ENCODE assay signal across 8 cellular contexts in genomic region chr7:18570890-18571478, GRCh38.
A peak's percentile ranks its signal among the peaks of the same experiment; 100 is the strongest.
DNase-seq lines count a peak whose midpoint lies in the region; ATAC-seq, FAIRE-seq and TF ChIP-seq lines count a peak whose summit lies in the region.
"Had no signal": no experiment of that assay in that cellular context is flagged by ENCODE, and none has a peak within 500 bp of the region (broad histone marks: within the 10 kb centered on the region; RNA-seq: fewer than 3 reads in every experiment).

No MANE protein-coding gene starts in this region.

- DNase-seq in GM12892 (ENCODE audit: insufficient read length) (no peak), NCI-H2171 treated with DMSO at 0.1 percent for 48 hours (lab: John Stamatoyannopoulos, UW) (peak; percentile 32), coronary artery (ENCODE audit: low spot score) (no peak), neural crest cell (ENCODE audit: low read depth, low spot score) (no peak)
- no peak for DNase-seq in activated CD8-positive, alpha-beta T cell treated with anti-CD3 and anti-CD28 coated beads for 36 hours
- no peak for DNase-seq in stimulated activated CD4-positive, alpha-beta T cell treated with anti-CD3 and anti-CD28 coated beads, Interleukin-15, amount 100 ng/mL, for 24 hours
- DNase-seq in activated T-cell treated with anti-CD3 and anti-CD28 coated beads, Interleukin-2, amount 50 U/mL, for 4 hours = no peak

- no peaks in the 10 kb centered on the region for H3K27me3 Mint-ChIP-seq in neural crest cell (ENCODE audit: low read depth)
- H3K27me3 Mint-ChIP-seq in activated CD8-positive, alpha-beta T cell treated with anti-CD3 and anti-CD28 coated beads for 36 hours = no peaks in the 10 kb centered on the region
- H3K27me3 Mint-ChIP-seq in activated T-cell treated with anti-CD3 and anti-CD28 coated beads, Interleukin-2, amount 50 U/mL, for 4 hours (ENCODE audit: low read depth) = no peaks in the 10 kb centered on the region

- H3K27ac Mint-ChIP-seq in neural crest cell (ENCODE audit: unreplicated experiment) = no peak overlapping the region
- no peak overlapping the region for H3K27ac Mint-ChIP-seq in activated CD8-positive, alpha-beta T cell treated with anti-CD3 and anti-CD28 coated beads for 36 hours

- peak; percentile 73 for FAIRE-seq in GM12892 (lab: Jason Lieb, UNC)

- TF ChIP-seq CTCF in coronary artery (IDR thresholded peaks at IDR 0.05) (no peak), neural crest cell (conservative IDR thresholded peaks at IDR 0.05) (peak; percentile 56)
- TF ChIP-seq CTCF in activated CD8-positive, alpha-beta T cell treated with anti-CD3 and anti-CD28 coated beads for 36 hours (IDR thresholded peaks at IDR 0.05) = no peak

- H3K4me3 ChIP-seq in coronary artery = peak overlapping the region; percentile 56
- H3K4me3 ChIP-seq: SJSA1 had no signal

- ATAC-seq in activated CD8-positive, alpha-beta T cell treated with anti-CD3 and anti-CD28 coated beads for 36 hours = no peak
- no peak for ATAC-seq in activated T-cell treated with anti-CD3 and anti-CD28 coated beads, Interleukin-2, amount 50 U/mL, for 4 hours

- no peaks in the 10 kb centered on the region for H3K4me1 Mint-ChIP-seq in neural crest cell
- H3K4me1 Mint-ChIP-seq in activated CD8-positive, alpha-beta T cell treated with anti-CD3 and anti-CD28 coated beads for 36 hours (ENCODE audit: low read depth) = no peaks in the 10 kb centered on the region
- peaks cover under 1% of the 10 kb centered on the region for H3K4me1 Mint-ChIP-seq in activated T-cell treated with anti-CD3 and anti-CD28 coated beads, Interleukin-2, amount 50 U/mL, for 4 hours (ENCODE audit: low read depth)

- H3K9me3 Mint-ChIP-seq in neural crest cell = no peaks in the 10 kb centered on the region
- H3K9me3 Mint-ChIP-seq in activated CD8-positive, alpha-beta T cell treated with anti-CD3 and anti-CD28 coated beads for 36 hours = no peaks in the 10 kb centered on the region
- no peaks in the 10 kb centered on the region for H3K9me3 Mint-ChIP-seq in activated T-cell treated with anti-CD3 and anti-CD28 coated beads, Interleukin-2, amount 50 U/mL, for 4 hours

- CTCF ChIA-PET in activated CD8-positive, alpha-beta T cell treated with anti-CD3 and anti-CD28 coated beads for 36 hours (lab: Charles Lee) = interaction anchor here (0.8 to 1.1 kb wide), 2 partner anchors 25 to 218 kb away, joined by 3 to 6 read pairs; no protein-coding TSS in a partner anchor

- no peak overlapping the region for H3K4me3 Mint-ChIP-seq in neural crest cell
- no peak overlapping the region for H3K4me3 Mint-ChIP-seq in activated CD8-positive, alpha-beta T cell treated with anti-CD3 and anti-CD28 coated beads for 36 hours
- H3K4me3 Mint-ChIP-seq in activated T-cell treated with anti-CD3 and anti-CD28 coated beads, Interleukin-2, amount 50 U/mL, for 4 hours = no peak overlapping the region

- TF ChIP-seq POLR2A in GM12892 (IDR thresholded peaks at IDR 0.05; ENCODE audit: low read depth, low read length) = no peak

- intact Hi-C loops in activated CD8-positive, alpha-beta T cell treated with anti-CD3 and anti-CD28 coated beads for 36 hours (cut with micrococcal nuclease) = loop anchor here (10.0 kb wide), 1 partner anchor 216 kb away; no protein-coding TSS in a partner anchor

- POLR2A ChIA-PET in activated CD8-positive, alpha-beta T cell treated with anti-CD3 and anti-CD28 coated beads for 36 hours (lab: Charles Lee) = no interaction called here

- H3K27ac ChIP-seq in coronary artery = no peak overlapping the region
- H3K27ac ChIP-seq: SJSA1 had no signal

- H3K36me3 Mint-ChIP-seq in neural crest cell (ENCODE audit: low read depth) = no peaks in the 10 kb centered on the region
- H3K36me3 Mint-ChIP-seq in activated CD8-positive, alpha-beta T cell treated with anti-CD3 and anti-CD28 coated beads for 36 hours (ENCODE audit: low read depth) = no peaks in the 10 kb centered on the region
- H3K36me3 Mint-ChIP-seq in activated T-cell treated with anti-CD3 and anti-CD28 coated beads, Interleukin-2, amount 50 U/mL, for 4 hours (ENCODE audit: insufficient read depth) = no peaks in the 10 kb centered on the region
